Comparison of ENCODE assay signal across 13 cellular contexts in genomic region chr1:181919729-181919991, GRCh38.
"Had no signal": no experiment of that assay in that cellular context is flagged by ENCODE, and none has a peak within 500 bp of the region (broad histone marks: within the 10 kb centered on the region; RNA-seq: fewer than 3 reads in every experiment).

No MANE protein-coding gene starts in this region.

- H3K36me3 ChIP-seq: cardiac muscle cell, left lung, ovary, suprapubic skin, upper lobe of right lung had no signal

- H3K9me3 ChIP-seq: ovary, suprapubic skin, upper lobe of right lung had no signal

- H3K27me3 ChIP-seq: cardiac muscle cell, foreskin keratinocyte, left lung, ovary, upper lobe of right lung had no signal

- H3K27ac ChIP-seq: cardiac muscle cell, foreskin keratinocyte, left lung, ovary, suprapubic skin, upper lobe of right lung had no signal

- DNase-seq: activated CD4-positive, alpha-beta T cell treated with anti-CD3 and anti-CD28 coated beads for 36 hours; activated CD8-positive, alpha-beta memory T cell treated with anti-CD3 and anti-CD28 coated beads, Interleukin-2, amount 50 U/mL, for 48 hours; activated CD8-positive, alpha-beta T cell treated with anti-CD3 and anti-CD28 coated beads, Interleukin-2, amount 10 ng/mL, durations not matched to agents 7 days and 5 days; activated naive CD4-positive, alpha-beta T cell treated with anti-CD3 and anti-CD28 coated beads for 36 hours; foreskin keratinocyte; left lung; ovary; stimulated activated CD4-positive, alpha-beta T cell treated with anti-CD3 and anti-CD28 coated beads, Interleukin-2, amount 100 ng/mL, for 48 hours; stimulated activated CD8-positive, alpha-beta memory T cell treated with anti-CD3 and anti-CD28 coated beads, Interleukin-4, amount 100 ng/mL, for 48 hours; stimulated activated naive CD8-positive, alpha-beta T cell treated with anti-CD3 and anti-CD28 coated beads, Interleukin-15, Interleukin-2, amounts not matched to agents 100 U/mL and 50 U/mL, for 24 hours; upper lobe of right lung had no signal

- H3K4me1 ChIP-seq: foreskin keratinocyte, left lung, suprapubic skin, upper lobe of right lung had no signal

- H3K4me3 ChIP-seq: cardiac muscle cell, left lung, ovary, suprapubic skin, upper lobe of right lung had no signal
